In the genomic region with DNA sequence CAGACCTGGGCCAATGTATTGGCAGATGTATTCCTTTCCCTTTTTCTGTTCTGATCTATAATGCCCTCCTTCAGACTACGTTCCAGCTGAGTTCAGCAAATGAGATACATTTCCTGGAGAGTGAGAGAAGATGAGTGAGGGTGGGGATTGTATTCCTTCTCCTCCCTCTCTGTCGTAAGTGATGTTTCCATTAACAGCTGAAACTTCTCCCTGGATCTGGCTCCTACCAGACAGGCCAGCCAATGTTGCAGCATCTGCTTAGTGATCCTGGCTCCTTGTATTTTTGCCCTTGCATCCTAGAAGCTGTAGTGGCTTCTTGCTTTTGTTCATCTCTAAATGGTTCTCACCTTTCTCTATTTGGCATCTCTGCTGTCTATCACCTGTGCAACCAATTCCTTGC, we compare ENCODE assay signal across 15 cellular contexts. TPM values are rescaled to one million over a fixed set of nuclear protein-coding genes. Genes with fewer than 3 reads are reported as not detected.
DNase-seq lines count a peak whose midpoint lies in the region; ATAC-seq and TF ChIP-seq lines count a peak whose summit lies in the region.
"Had no signal": no experiment of that assay in that cellular context is flagged by ENCODE, and none has a peak within 500 bp of the region (broad histone marks: within the 10 kb centered on the region; RNA-seq: fewer than 3 reads in every experiment).

No MANE protein-coding gene starts in this region.

- intact Hi-C loops in left ventricle myocardium superior (cut with micrococcal nuclease): no loop called here
- intact Hi-C loops in Right ventricle myocardium inferior (cut with DNase I): no loop called here
- intact Hi-C loops in left lung (cut with DNase I): no loop called here

- peaks cover 8% of the 10 kb centered on the region for H3K9me3 Mint-ChIP-seq in endodermal cell
- H3K9me3 Mint-ChIP-seq: CD8-positive, alpha-beta T cell had no signal

- no peak overlapping the region for H3K27ac Mint-ChIP-seq in endodermal cell
- H3K27ac Mint-ChIP-seq: CD8-positive, alpha-beta T cell had no signal

- TF ChIP-seq CTCF in fibroblast of pulmonary artery (IDR thresholded peaks at IDR 0.05; ENCODE audit: low read length, missing control alignments) (no peak), left lung (IDR thresholded peaks at IDR 0.05) (no peak), endodermal cell (conservative IDR thresholded peaks at IDR 0.05) (no peak)

- WGBS in endodermal cell (ENCODE audit: insufficient coverage in 1 of 2, insufficient read length in 1 of 2), 2 experiments: 98% methylated on average over 2 of the region's 2 CpGs; no CpG with 5 or more reads in 1 of the 2 experiments

- DNase-seq in left ventricle myocardium superior (no peak), Right ventricle myocardium inferior (ENCODE audit: missing footprints) (no peak), fibroblast of pulmonary artery (ENCODE audit: low read depth) (peak; percentile 46), left lung (no peak), endodermal cell (no peak), HuH-7.5 (ENCODE audit: low spot score) (no peak), NCI-H187 treated with DMSO at 0.1 percent for 48 hours (lab: John Stamatoyannopoulos, UW) (no peak)
- DNase-seq: BE2C; CD8-positive, alpha-beta T cell; COR-L47; DMS153; DMS79 treated with DMSO at 0.1 percent for 48 hours; EL had no signal

- H3K36me3 ChIP-seq in left lung (no peaks in the 10 kb centered on the region), endodermal cell (ENCODE audit: control insufficient read depth, insufficient read depth, low read length) (no peaks in the 10 kb centered on the region)
- H3K36me3 ChIP-seq: BE2C, HAP-1 had no signal

- H3K27ac ChIP-seq in left lung (no peak overlapping the region), endodermal cell (ENCODE audit: low read depth, low read length) (no peak overlapping the region)
- H3K27ac ChIP-seq: C4-2B had no signal

- no peak overlapping the region for H3K9ac ChIP-seq in endodermal cell (ENCODE audit: extremely low read depth, low read length, poor library complexity, severe bottlenecking)

- H3K36me3 Mint-ChIP-seq in endodermal cell (ENCODE audit: low read depth): peaks cover 2% of the 10 kb centered on the region

- no peaks in the 10 kb centered on the region for H3K9me3 ChIP-seq in left lung
- H3K9me3 ChIP-seq in endodermal cell (ENCODE audit: control insufficient read depth, low read length): no peaks in the 10 kb centered on the region
- H3K9me3 ChIP-seq: BE2C, HAP-1 had no signal

- no peaks in the 10 kb centered on the region for H3K4me1 Mint-ChIP-seq in endodermal cell

- no peak overlapping the region for H3K4me3 ChIP-seq in fibroblast of pulmonary artery (replicated peaks; ENCODE audit: low read depth, low read length)
- no peak overlapping the region for H3K4me3 ChIP-seq in left lung
- no peak overlapping the region for H3K4me3 ChIP-seq in endodermal cell (ENCODE audit: low read length)
- H3K4me3 ChIP-seq: HAP-1 had no signal

- H3K27me3 ChIP-seq in left lung (no peaks in the 10 kb centered on the region), endodermal cell (ENCODE audit: control insufficient read depth, insufficient read depth, low read length, poor library complexity, severe bottlenecking) (no peaks in the 10 kb centered on the region)
- H3K27me3 ChIP-seq: BE2C had no signal

- no peaks in the 10 kb centered on the region for H3K4me1 ChIP-seq in left lung
- no peaks in the 10 kb centered on the region for H3K4me1 ChIP-seq in endodermal cell (ENCODE audit: control insufficient read depth, insufficient read depth, low read length)
- H3K4me1 ChIP-seq: BE2C, HAP-1 had no signal

- no peak overlapping the region for H3K4me3 Mint-ChIP-seq in endodermal cell
- H3K4me3 Mint-ChIP-seq: CD8-positive, alpha-beta T cell had no signal

- H3K27me3 Mint-ChIP-seq in endodermal cell (ENCODE audit: insufficient read depth): peaks cover 2% of the 10 kb centered on the region

- ATAC-seq in left ventricle myocardium superior (peak; percentile 29), Right ventricle myocardium inferior (no peak), left lung (peak; percentile 33)
- ATAC-seq: CD8-positive, alpha-beta T cell had no signal

RNA-seq across cellular contexts. Expression of gene MTMR2, which starts 48.1 kb away (rescaled TPM):
- total RNA-seq in left ventricle myocardium superior (17.3 TPM), Right ventricle myocardium inferior (14.7 TPM), left lung (10 to 100 TPM; 33.3 to 35.7 TPM), endodermal cell (10 to 100 TPM; 56.9 to 65.8 TPM)
- 51.5 TPM for polyA plus RNA-seq in endodermal cell (2013, experiment 1 of 2)
- 46.6 TPM for polyA plus RNA-seq in endodermal cell (2013, experiment 2 of 2)
